8 cellular contexts compared by ENCODE assay signal in the genomic region with DNA sequence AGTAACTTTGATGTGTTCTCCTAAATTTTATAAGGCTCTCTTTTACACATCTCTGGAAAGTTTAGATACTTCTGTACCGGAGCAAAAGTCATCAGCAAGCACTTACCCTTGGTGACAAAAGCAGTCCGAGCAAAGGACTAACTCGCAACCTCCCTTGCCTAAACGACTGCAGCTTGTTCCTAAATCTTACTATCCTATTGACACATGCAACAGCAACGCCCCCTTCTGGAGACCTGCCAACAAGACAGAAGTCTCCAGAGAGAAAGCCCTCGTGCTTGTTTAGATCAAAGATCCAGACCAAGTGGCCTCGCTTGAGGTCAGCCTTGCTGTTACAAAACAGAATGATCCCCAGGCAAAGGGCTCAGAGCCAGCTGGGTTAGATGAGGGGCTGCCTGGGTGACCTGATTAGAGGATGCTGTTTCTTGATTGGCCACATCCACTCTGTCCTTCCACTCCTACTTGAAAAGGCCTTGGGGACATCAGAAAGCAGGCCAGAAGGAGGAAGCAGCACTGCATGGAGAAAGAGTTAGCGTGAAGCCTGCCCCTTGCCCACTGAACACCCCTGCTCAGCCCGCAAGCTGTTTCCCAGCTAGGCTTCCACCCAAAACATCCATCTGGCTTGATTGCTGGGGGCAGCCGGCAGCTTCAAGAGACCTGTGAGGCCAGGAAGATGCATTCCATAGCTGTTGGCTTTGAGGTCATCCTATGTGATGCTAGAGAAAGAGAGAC.
A peak's percentile ranks its signal among the peaks of the same experiment; 100 is the strongest.
DNase-seq lines count a peak whose midpoint lies in the region; ATAC-seq and TF ChIP-seq lines count a peak whose summit lies in the region.

No MANE protein-coding gene starts in this region.

- no peak overlapping the region for H3K27ac ChIP-seq in KMS-11
- no peak overlapping the region for H3K27ac ChIP-seq in foreskin keratinocyte
- no peak overlapping the region for H3K27ac ChIP-seq in osteoblast (ENCODE audit: low read depth, low read length)
- H3K27ac ChIP-seq in suprapubic skin: no peak overlapping the region

- H3K4me1 Mint-ChIP-seq in activated T-helper 1 cell treated with anti-CD3 and anti-CD28 coated beads, Interleukin-12 subunit alpha, Interleukin-12 subunit beta, Interleukin-2, Interleukin-4 antibody, amounts not matched to agents 30 ng/mL and 10 ng/mL and 1 ng/mL, durations not matched to agents 14 hours and 24 hours and 36 hours (ENCODE audit: low read depth): peaks cover 19% of the 10 kb centered on the region

- intact Hi-C loops in activated T-helper 1 cell treated with anti-CD3 and anti-CD28 coated beads, Interleukin-12 subunit alpha, Interleukin-12 subunit beta, Interleukin-2, Interleukin-4 antibody, amounts not matched to agents 30 ng/mL and 10 ng/mL and 1 ng/mL, durations not matched to agents 14 hours and 24 hours and 36 hours (cut with micrococcal nuclease): loop anchor here (1.0 kb wide), 5 partner anchors 131 to 526 kb away; a partner anchor contains a TSS

- DNase-seq in ACHN (peak; percentile 75), RPMI7951 (ENCODE audit: low read depth) (peak; percentile 88), foreskin keratinocyte (peak; percentile 39 to 63), osteoblast (ENCODE audit: insufficient read length, low spot score, missing footprints) (no peak), suprapubic skin (ENCODE audit: low spot score in 2 of 2) (peak; percentile 93 to 94)
- DNase-seq in activated T-helper 1 cell treated with anti-CD3 and anti-CD28 coated beads, Interleukin-12 subunit alpha, Interleukin-12 subunit beta, Interleukin-2, Interleukin-4 antibody, amounts not matched to agents 30 ng/mL and 10 ng/mL and 1 ng/mL, durations not matched to agents 14 hours and 24 hours and 36 hours (ENCODE audit: low spot score): peak; percentile 67

- H3K36me3 Mint-ChIP-seq in activated T-helper 1 cell treated with anti-CD3 and anti-CD28 coated beads, Interleukin-12 subunit alpha, Interleukin-12 subunit beta, Interleukin-2, Interleukin-4 antibody, amounts not matched to agents 30 ng/mL and 10 ng/mL and 1 ng/mL, durations not matched to agents 14 hours and 24 hours and 36 hours (ENCODE audit: low read depth): no peaks in the 10 kb centered on the region

- H3K4me2 ChIP-seq in KMS-11 (no peak overlapping the region; the same call in 1 of the 2 replicates), osteoblast (ENCODE audit: insufficient read depth, low read length) (no peak overlapping the region)

- ATAC-seq in GM18909 (IDR thresholded peaks at IDR 0.05; ENCODE audit: poor library complexity, unreplicated experiment) (peak; percentile 70), foreskin keratinocyte (peak; percentile 33)

- peaks cover 5% of the 10 kb centered on the region for H3K4me1 ChIP-seq in KMS-11 (ENCODE audit: low read depth, poor library complexity, severe bottlenecking)
- H3K4me1 ChIP-seq in foreskin keratinocyte: peaks cover 7% of the 10 kb centered on the region
- peaks cover 16% of the 10 kb centered on the region for H3K4me1 ChIP-seq in osteoblast (ENCODE audit: insufficient read depth, low read length)
- peaks cover 16% of the 10 kb centered on the region for H3K4me1 ChIP-seq in suprapubic skin

- TF ChIP-seq CTCF in KMS-11 (conservative IDR thresholded peaks at IDR 0.05; ENCODE audit: low read depth, low read length) (peak; percentile 92), foreskin keratinocyte (conservative IDR thresholded peaks at IDR 0.05) (peak; percentile 84), osteoblast (IDR thresholded peaks at IDR 0.05; ENCODE audit: extremely low read depth, low read depth, low read length) (peak; percentile 32), suprapubic skin (IDR thresholded peaks at IDR 0.05) (peak in 1 of 2 donors; percentile 11)

- H3K27me3 ChIP-seq in KMS-11 (ENCODE audit: insufficient read depth, low read depth) (no peaks in the 10 kb centered on the region), foreskin keratinocyte (no peaks in the 10 kb centered on the region), osteoblast (ENCODE audit: insufficient read depth, low read length) (peaks cover 4% of the 10 kb centered on the region), suprapubic skin (no peaks in the 10 kb centered on the region)

- peaks cover 15% of the 10 kb centered on the region for H3K9me3 Mint-ChIP-seq in activated T-helper 1 cell treated with anti-CD3 and anti-CD28 coated beads, Interleukin-12 subunit alpha, Interleukin-12 subunit beta, Interleukin-2, Interleukin-4 antibody, amounts not matched to agents 30 ng/mL and 10 ng/mL and 1 ng/mL, durations not matched to agents 14 hours and 24 hours and 36 hours

- no peak overlapping the region for H3K27ac Mint-ChIP-seq in activated T-helper 1 cell treated with anti-CD3 and anti-CD28 coated beads, Interleukin-12 subunit alpha, Interleukin-12 subunit beta, Interleukin-2, Interleukin-4 antibody, amounts not matched to agents 30 ng/mL and 10 ng/mL and 1 ng/mL, durations not matched to agents 14 hours and 24 hours and 36 hours

- H4K20me1 ChIP-seq in KMS-11 (ENCODE audit: insufficient read depth) (no peaks in the 10 kb centered on the region), osteoblast (ENCODE audit: insufficient read depth, low read length) (no peaks in the 10 kb centered on the region)

- in situ Hi-C loops in ACHN (cut with HindIII; ENCODE audit: low pct_ligation_motif_present, low pct_unique_long_range_greater_than_20kb, low sequenced_read_pairs): no loop called here

- 38% methylated on average over 10 of the region's 10 CpGs for WGBS in suprapubic skin

- H3K9ac ChIP-seq in KMS-11: no peak overlapping the region

- H2AFZ ChIP-seq in KMS-11 (ENCODE audit: low read depth) (peak overlapping the region; percentile 45), osteoblast (ENCODE audit: low read length) (peak overlapping the region; percentile 12)

- TF ChIP-seq EP300 in suprapubic skin (IDR thresholded peaks at IDR 0.05): no peak

- H3K79me2 ChIP-seq in KMS-11 (ENCODE audit: insufficient read depth, low read depth) (no peaks in the 10 kb centered on the region), osteoblast (ENCODE audit: insufficient read depth, low read length) (no peaks in the 10 kb centered on the region)

- H3K27me3 Mint-ChIP-seq in activated T-helper 1 cell treated with anti-CD3 and anti-CD28 coated beads, Interleukin-12 subunit alpha, Interleukin-12 subunit beta, Interleukin-2, Interleukin-4 antibody, amounts not matched to agents 30 ng/mL and 10 ng/mL and 1 ng/mL, durations not matched to agents 14 hours and 24 hours and 36 hours (ENCODE audit: insufficient read depth): peaks cover 2% of the 10 kb centered on the region

- H3K9me3 ChIP-seq in osteoblast (ENCODE audit: low read depth, low read length) (no peaks in the 10 kb centered on the region), suprapubic skin (no peaks in the 10 kb centered on the region)

- H3K36me3 ChIP-seq in KMS-11 (ENCODE audit: insufficient read depth): no peaks in the 10 kb centered on the region
- no peaks in the 10 kb centered on the region for H3K36me3 ChIP-seq in osteoblast (ENCODE audit: insufficient read depth, low read length)
- no peaks in the 10 kb centered on the region for H3K36me3 ChIP-seq in suprapubic skin

- TF ChIP-seq POLR2A in suprapubic skin (IDR thresholded peaks at IDR 0.05): no peak

- H3K4me3 Mint-ChIP-seq in activated T-helper 1 cell treated with anti-CD3 and anti-CD28 coated beads, Interleukin-12 subunit alpha, Interleukin-12 subunit beta, Interleukin-2, Interleukin-4 antibody, amounts not matched to agents 30 ng/mL and 10 ng/mL and 1 ng/mL, durations not matched to agents 14 hours and 24 hours and 36 hours: no peak overlapping the region

- H3K4me3 ChIP-seq in KMS-11 (IDR thresholded peaks at IDR 0.05; ENCODE audit: insufficient read depth, low read depth, low read length) (no peak overlapping the region), osteoblast (ENCODE audit: insufficient read depth, low read length) (no peak overlapping the region), suprapubic skin (no peak overlapping the region)
